Comparison of ENCODE assay signal across 9 cellular contexts in the genomic region with DNA sequence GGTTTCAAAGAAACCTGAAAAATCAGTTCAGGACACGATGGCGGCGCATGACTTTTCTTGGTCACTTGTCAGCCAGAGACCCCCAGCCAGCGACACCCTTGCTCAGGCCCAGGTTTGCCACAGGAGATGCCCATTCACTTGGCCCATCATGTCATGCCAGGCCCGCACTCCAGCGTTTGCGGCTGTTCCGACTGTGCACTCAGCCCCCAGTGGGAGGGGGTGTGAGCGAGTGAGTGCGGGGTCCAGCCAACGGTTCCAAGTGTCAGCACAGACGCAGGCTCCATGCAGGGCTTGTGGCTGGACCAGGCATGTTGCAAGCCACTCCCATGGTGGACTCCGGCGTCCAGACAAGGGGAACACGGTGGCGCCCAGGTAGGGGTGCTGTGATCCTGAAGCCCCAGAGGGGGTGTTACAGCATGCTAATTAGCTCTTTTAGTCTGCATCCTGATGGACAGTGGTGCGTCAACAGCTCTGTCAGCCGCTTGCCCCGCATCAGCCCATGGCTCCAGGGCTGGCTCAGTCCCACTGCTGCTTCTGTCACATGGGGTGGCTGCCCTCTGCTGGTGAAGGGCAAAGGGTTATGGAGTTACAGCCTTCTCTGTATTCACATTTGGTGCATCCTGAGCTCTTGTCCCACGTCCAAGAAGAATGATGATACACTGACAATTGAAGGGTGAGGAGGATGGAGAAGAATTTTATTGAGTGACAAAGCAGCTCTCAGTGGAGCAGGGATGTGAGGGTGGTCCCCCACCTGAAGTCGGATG. TPM values are rescaled to one million over a fixed set of nuclear protein-coding genes. Genes with fewer than 3 reads are reported as not detected.
DNase-seq lines count a peak whose midpoint lies in the region; ATAC-seq and TF ChIP-seq lines count a peak whose summit lies in the region.
"Had no signal": no experiment of that assay in that cellular context is flagged by ENCODE, and none has a peak within 500 bp of the region (broad histone marks: within the 10 kb centered on the region; RNA-seq: fewer than 3 reads in every experiment).

No MANE protein-coding gene starts in this region.

- peak overlapping the region; percentile 24 for H3K4me3 Mint-ChIP-seq in type B pancreatic cell
- H3K4me3 Mint-ChIP-seq in endothelial cell (ENCODE audit: unreplicated experiment) = no peak overlapping the region

- H3K27me3 Mint-ChIP-seq in type B pancreatic cell (no peaks in the 10 kb centered on the region), endothelial cell (ENCODE audit: unreplicated experiment) (peaks cover 11% of the 10 kb centered on the region)

- H3K27ac Mint-ChIP-seq in type B pancreatic cell (no peak overlapping the region), endothelial cell (ENCODE audit: unreplicated experiment) (no peak overlapping the region)

- H3K36me3 Mint-ChIP-seq in type B pancreatic cell (no peaks in the 10 kb centered on the region), endothelial cell (ENCODE audit: low read depth, unreplicated experiment) (peaks cover 8% of the 10 kb centered on the region)

- TF ChIP-seq CTCF in type B pancreatic cell (conservative IDR thresholded peaks at IDR 0.05) = peak; percentile 20
- no peak for TF ChIP-seq CTCF in endothelial cell (IDR thresholded peaks at IDR 0.05; ENCODE audit: unreplicated experiment)

- peaks cover 7% of the 10 kb centered on the region for H3K4me1 Mint-ChIP-seq in type B pancreatic cell (ENCODE audit: unreplicated experiment)
- no peaks in the 10 kb centered on the region for H3K4me1 Mint-ChIP-seq in endothelial cell (ENCODE audit: unreplicated experiment)

- ATAC-seq in GM21390 (IDR thresholded peaks at IDR 0.05; ENCODE audit: unreplicated experiment) = no peak

- peak; percentile 76 for DNase-seq in activated effector memory CD4-positive, alpha-beta T cell treated with anti-CD3 and anti-CD28 coated beads, Interleukin-2, amount 50 U/mL, for 16 hours
- DNase-seq in activated effector memory CD4-positive, alpha-beta T cell treated with Interleukin-2 at 50 U/mL for 16 hours = no peak
- DNase-seq in RKO (ENCODE audit: low spot score) (peak; percentile 40), ecto neural progenitor cell (ENCODE audit: low spot score) (peak; percentile 87), type B pancreatic cell (ENCODE audit: extremely low spot score, unreplicated experiment) (no peak), endothelial cell (ENCODE audit: low spot score) (no peak), NCI-H748 treated with DMSO at 0.1 percent for 48 hours (lab: John Stamatoyannopoulos, UW) (no peak)
- DNase-seq: DMS79 treated with DMSO at 0.1 percent for 48 hours had no signal

- no peaks in the 10 kb centered on the region for H3K9me3 Mint-ChIP-seq in type B pancreatic cell
- H3K9me3 Mint-ChIP-seq in endothelial cell (ENCODE audit: unreplicated experiment) = peaks cover 5% of the 10 kb centered on the region

RNA-seq across cellular contexts. Expression of a gene that starts 3.7 kb away (rescaled TPM):
- total RNA-seq in type B pancreatic cell (ENCODE audit: low replicate concordance) = 81.5 and 98.7 TPM in 2 replicates
- 68.2 TPM for total RNA-seq in endothelial cell (ENCODE audit: unreplicated experiment)

RNA-seq across cellular contexts. Expression of a gene that starts 37.0 kb away (rescaled TPM):
- 147 and 165 TPM in 2 replicates for total RNA-seq in type B pancreatic cell (ENCODE audit: low replicate concordance)
- 165 TPM for total RNA-seq in endothelial cell (ENCODE audit: unreplicated experiment)

Comparison
In these comparisons a context has a peak if more than half of its experiments do, and no peak if none do; other contexts are left out.
1. DNase-seq: peak in activated effector memory CD4-positive, alpha-beta T cell treated with anti-CD3 and anti-CD28 coated beads, Interleukin-2, amount 50 U/mL, for 16 hours (single experiment), RKO (single experiment) and ecto neural progenitor cell (single experiment); none in activated effector memory CD4-positive, alpha-beta T cell treated with Interleukin-2 at 50 U/mL for 16 hours (single experiment), type B pancreatic cell (single experiment), endothelial cell (single experiment) and NCI-H748 treated with DMSO at 0.1 percent for 48 hours (single experiment).